Comparison of ENCODE assay signal across 13 cellular contexts in the genomic region with DNA sequence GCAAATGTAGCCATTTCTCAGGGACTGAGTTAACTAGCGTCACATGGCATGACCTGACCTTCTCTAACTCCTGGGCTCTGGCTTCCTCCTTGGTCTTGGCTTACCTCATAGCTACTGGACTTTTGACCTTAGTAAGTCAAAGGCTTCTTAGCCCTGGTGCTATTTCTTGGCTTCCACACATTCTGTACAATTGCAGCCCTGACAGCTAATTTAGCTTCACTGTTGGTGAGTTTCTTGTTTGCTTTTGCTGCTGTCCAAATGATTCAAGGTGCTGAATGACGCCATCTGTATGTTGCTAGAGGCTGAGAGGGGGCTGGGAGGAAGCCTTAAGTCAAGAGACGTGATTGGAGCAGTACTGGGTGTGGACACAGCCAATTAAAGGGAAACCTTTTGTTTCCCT.
DNase-seq lines count a peak whose midpoint lies in the region; ATAC-seq and TF ChIP-seq lines count a peak whose summit lies in the region.
"Had no signal": no experiment of that assay in that cellular context is flagged by ENCODE, and none has a peak within 500 bp of the region (broad histone marks: within the 10 kb centered on the region; RNA-seq: fewer than 3 reads in every experiment).

No MANE protein-coding gene starts in this region.

- WGBS in sigmoid colon, 2 donors, result 36 to 60% methylated on average over 3 of the region's 3 CpGs

- H3K4me1 ChIP-seq in adipocyte (ENCODE audit: control insufficient read depth, insufficient read depth, low read length), result peaks cover 23% of the 10 kb centered on the region
- H3K4me1 ChIP-seq in sigmoid colon, result peaks cover 0 to 41% (median 33%) of the 10 kb centered on the region in 4 donors
- H3K4me1 ChIP-seq: BLaER1 treated with 17β-estradiol and CSF1 and Interleukin-3, amounts not matched to agents 10 nM and 100 nM; foreskin keratinocyte had no signal

- ATAC-seq in HG03139 (IDR thresholded peaks at IDR 0.05; ENCODE audit: unreplicated experiment), result no peak
- ATAC-seq: foreskin keratinocyte, T-helper 17 cell had no signal

- no peak overlapping the region for H3K27ac Mint-ChIP-seq in Calu3 (ENCODE audit: unreplicated experiment)
- H3K27ac Mint-ChIP-seq: T-helper 17 cell had no signal

- H3K27me3 ChIP-seq in adipocyte (replicated peaks; ENCODE audit: control insufficient read depth, insufficient read depth, low read length) (no peaks in the 10 kb centered on the region), sigmoid colon (no peaks in the 10 kb centered on the region)
- H3K27me3 ChIP-seq: BLaER1 treated with 17β-estradiol and CSF1 and Interleukin-3, amounts not matched to agents 10 nM and 100 nM; foreskin keratinocyte had no signal

- TF ChIP-seq EP300 in sigmoid colon (IDR thresholded peaks at IDR 0.05), result no peak

- H3K9me3 ChIP-seq in adipocyte (ENCODE audit: control insufficient read depth, low read length) (no peaks in the 10 kb centered on the region), sigmoid colon (no peaks in the 10 kb centered on the region)
- H3K9me3 ChIP-seq: BLaER1 treated with 17β-estradiol and CSF1 and Interleukin-3, amounts not matched to agents 10 nM and 100 nM had no signal

- H3K27ac ChIP-seq in sigmoid colon, result peak overlapping the region in 2 of 4 donors; percentile 15 to 40
- H3K27ac ChIP-seq in substantia nigra (ENCODE audit: low read depth, low read length, poor library complexity, severe bottlenecking), result no peak overlapping the region
- H3K27ac ChIP-seq: BLaER1 treated with 17β-estradiol and CSF1 and Interleukin-3, amounts not matched to agents 10 nM and 100 nM; foreskin keratinocyte had no signal

- no peaks in the 10 kb centered on the region for H3K36me3 Mint-ChIP-seq in Calu3 (ENCODE audit: insufficient read depth, unreplicated experiment)

- peak; percentile 25 for DNase-seq in Calu3
- peak; percentile 74 for DNase-seq in LHCN-M2 (ENCODE audit: low read depth)
- peak; percentile 36 for DNase-seq in adipocyte (ENCODE audit: low read depth)
- peak; percentile 35 for DNase-seq in kidney tubule cell (ENCODE audit: low spot score)
- DNase-seq in sigmoid colon, result no peak
- DNase-seq in substantia nigra (lab: John Stamatoyannopoulos, UW), result no peak
- no peak for DNase-seq in OCI-M2 (lab: John Stamatoyannopoulos, UW; ENCODE audit: unreplicated experiment)
- DNase-seq: activated CD8-positive, alpha-beta memory T cell treated with anti-CD3 and anti-CD28 coated beads, Interleukin-2, amount 50 U/mL, for 4 hours; NCI-H345; T-helper 17 cell had no signal

- H3K4me3 ChIP-seq in adipocyte (ENCODE audit: low read length), result no peak overlapping the region
- no peak overlapping the region for H3K4me3 ChIP-seq in sigmoid colon
- H3K4me3 ChIP-seq: BLaER1 treated with 17β-estradiol and CSF1 and Interleukin-3, amounts not matched to agents 10 nM and 100 nM had no signal

- no peaks in the 10 kb centered on the region for H3K27me3 Mint-ChIP-seq in Calu3 (ENCODE audit: unreplicated experiment)
- H3K27me3 Mint-ChIP-seq: T-helper 17 cell had no signal

- no TSS peak for BruUV-seq in Calu3 (replicated peaks; lab: Mats Ljungman, UMichigan)

- H3K4me1 Mint-ChIP-seq in Calu3 (ENCODE audit: low read depth, unreplicated experiment), result peaks cover 19% of the 10 kb centered on the region
- H3K4me1 Mint-ChIP-seq: T-helper 17 cell had no signal

- H3K36me3 ChIP-seq in adipocyte (ENCODE audit: control insufficient read depth, insufficient read depth, low read length, severe bottlenecking), result no peaks in the 10 kb centered on the region
- no peaks in the 10 kb centered on the region for H3K36me3 ChIP-seq in sigmoid colon
- H3K36me3 ChIP-seq: BLaER1 treated with 17β-estradiol and CSF1 and Interleukin-3, amounts not matched to agents 10 nM and 100 nM had no signal

- TF ChIP-seq CTCF in Calu3 (IDR thresholded peaks at IDR 0.05; ENCODE audit: unreplicated experiment) (no peak), sigmoid colon (IDR thresholded peaks at IDR 0.05) (no peak)

- CTCF ChIA-PET in Calu3 (lab: Charles Lee), result interaction anchor here (0.6 kb wide), 1 partner anchor 81 kb away, joined by 3 read pairs; no protein-coding TSS in a partner anchor

- TF ChIP-seq POLR2A in sigmoid colon (IDR thresholded peaks at IDR 0.05), result no peak

- no peaks in the 10 kb centered on the region for H3K9me3 Mint-ChIP-seq in Calu3 (ENCODE audit: low read depth, unreplicated experiment)

- H3K9ac ChIP-seq in adipocyte (ENCODE audit: low read length), result no peak overlapping the region
- H3K9ac ChIP-seq: BLaER1 treated with 17β-estradiol and CSF1 and Interleukin-3, amounts not matched to agents 10 nM and 100 nM had no signal

- H3K4me3 Mint-ChIP-seq in Calu3 (ENCODE audit: low read depth, unreplicated experiment), result no peak overlapping the region
- H3K4me3 Mint-ChIP-seq: T-helper 17 cell had no signal

- intact Hi-C loops in Calu3 (cut with micrococcal nuclease; ENCODE audit: unreplicated experiment), result no loop called here
- intact Hi-C loops in sigmoid colon (cut with DNase I), result no loop called here

Comparison
In these comparisons a context has a peak if more than half of its experiments do, and no peak if none do; other contexts are left out.
1. DNase-seq: peak in Calu3 (single experiment), LHCN-M2 (single experiment), adipocyte (single experiment) and kidney tubule cell (single experiment); none in sigmoid colon (single experiment), substantia nigra (0 of 49) and OCI-M2 (single experiment).